Comparison of ENCODE assay signal across 8 cellular contexts in genomic region chr3:5197470-5198312, GRCh38. TPM values are rescaled to one million over a fixed set of nuclear protein-coding genes. Genes with fewer than 3 reads are reported as not detected.
DNase-seq lines count a peak whose midpoint lies in the region; ATAC-seq and TF ChIP-seq lines count a peak whose summit lies in the region.

No MANE protein-coding gene starts in this region.

- DNase-seq in AG09319 (ENCODE audit: extremely low read depth, low read depth) (peak; percentile 32), T-cell (peak in 26 of 34 experiments; percentile 10 to 68 (median 34)), fibroblast of gingiva (ENCODE audit: low read depth) (peak; percentile 49), NCI-H2029 (lab: John Stamatoyannopoulos, UW) (no peak), lower leg skin (ENCODE audit: low spot score in 2 of 2) (no peak)
- peak; percentile 45 for DNase-seq in stimulated activated naive CD4-positive, alpha-beta T cell treated with Interleukin-2 at 50 U/mL for 16 hours (lab: John Stamatoyannopoulos, UW)

- no peaks in the 10 kb centered on the region for H3K27me3 Mint-ChIP-seq in T-cell

- no peak for TF ChIP-seq POLR2A in lower leg skin (IDR thresholded peaks at IDR 0.05)

- peak; percentile 59 for ATAC-seq in GM19043 (IDR thresholded peaks at IDR 0.05; ENCODE audit: low read depth, unreplicated experiment)
- peak; percentile 73 for ATAC-seq in HG03135 (IDR thresholded peaks at IDR 0.05; ENCODE audit: unreplicated experiment)
- ATAC-seq in T-cell (replicated peaks in 1 of 4) = peak; percentile 85 to 86 (median 86)

- WGBS in lower leg skin, 2 donors = 89 to 94% methylated on average over 8 of the region's 8 CpGs

- intact Hi-C loops in lower leg skin (cut with DNase I; ENCODE audit: low total_unique reads) = no loop called here

- peaks cover 0 to 7% (median 0%) of the 10 kb centered on the region in 3 donors for H3K9me3 Mint-ChIP-seq in T-cell

- H3K4me3 ChIP-seq in lower leg skin (ENCODE audit: low read depth, poor library complexity, severe bottlenecking) = no peak overlapping the region

- H3K27ac Mint-ChIP-seq in T-cell = peak overlapping the region; percentile 95 to 98

- TF ChIP-seq CTCF in AG09319 (IDR thresholded peaks at IDR 0.05; ENCODE audit: low read depth, low read length) = no peak
- no peak for TF ChIP-seq CTCF in lower leg skin (IDR thresholded peaks at IDR 0.05)

- H3K36me3 Mint-ChIP-seq in T-cell = peaks cover 60% of the 10 kb centered on the region

- H3K4me1 Mint-ChIP-seq in T-cell = peaks cover 80 to 87% (median 82%) of the 10 kb centered on the region in 3 donors

- CTCF ChIA-PET in T-cell (lab: Charles Lee) = interaction anchor here (0.6 to 3.1 kb wide), 9 partner anchors 10 to 358 kb away, joined by 3 to 23 read pairs (median 4); partner anchors contain the start of gene EDEM1 (in 1 of the 2)

- POLR2A ChIA-PET in T-cell (lab: Charles Lee) = interaction anchor here (0.6 to 1.8 kb wide), 6 partner anchors 9 to 221 kb away, joined by 3 to 26 read pairs (median 4); partner anchors contain the start of gene EDEM1 (in 1 of the 2)

- H3K4me3 Mint-ChIP-seq in T-cell = peak overlapping the region; percentile 68 to 76 (median 73)

RNA-seq across cellular contexts. Expression of gene EDEM1, which starts 10.2 kb away (rescaled TPM):
- 100 to 1,000 TPM in 4 of 5 donors, 10 to 100 TPM in 1; 92.6 to 138 (median 113) TPM for total RNA-seq in T-cell
- 100 to 1,000 TPM in 1 of 4 donors, 10 to 100 TPM in 3; 72.4 to 121 (median 88.9) TPM for total RNA-seq in lower leg skin

Comparison
In these comparisons a context has a peak if more than half of its experiments do, and no peak if none do; other contexts are left out.
1. DNase-seq: peak in AG09319 (single experiment), T-cell (26 of 34), fibroblast of gingiva (single experiment) and stimulated activated naive CD4-positive, alpha-beta T cell treated with Interleukin-2 at 50 U/mL for 16 hours (single experiment); none in NCI-H2029 (single experiment) and lower leg skin (0 of 2).
2. Peak in every context shown above with its lines, with median percentiles within 50 percentile points of each other: ATAC-seq.